Comparison of ENCODE assay signal across 10 cellular contexts in genomic region chr9:136576269-136576626, GRCh38. TPM values are rescaled to one million over a fixed set of nuclear protein-coding genes. Genes with fewer than 3 reads are reported as not detected.
DNase-seq lines count a peak whose midpoint lies in the region; ATAC-seq and TF ChIP-seq lines count a peak whose summit lies in the region.
"Had no signal": no experiment of that assay in that cellular context is flagged by ENCODE, and none has a peak within 500 bp of the region (broad histone marks: within the 10 kb centered on the region; RNA-seq: fewer than 3 reads in every experiment).

No MANE protein-coding gene starts in this region.

- no peaks in the 10 kb centered on the region for H3K79me2 ChIP-seq in GM23248 (ENCODE audit: insufficient read depth)

- DNase-seq in 8988T = peak; percentile 73
- DNase-seq in GM23248 = peak; percentile 59
- DNase-seq in ascending aorta (ENCODE audit: low spot score in 2 of 2) = peak; percentile 41 to 89
- DNase-seq in lung (ENCODE audit: low spot score) = peak; percentile 52
- no peak for DNase-seq in NK-92 (lab: John Stamatoyannopoulos, UW; ENCODE audit: unreplicated experiment)
- no peak for DNase-seq in SKM-1 treated with dmso at 0.1 percent for 144 hours (lab: John Stamatoyannopoulos, UW; ENCODE audit: unreplicated experiment)
- DNase-seq in MV-4-11 (lab: John Stamatoyannopoulos, UW) = no peak
- DNase-seq: activated effector memory CD4-positive, alpha-beta T cell treated with Interleukin-2 at 50 U/mL for 16 hours; NCI-H1417 had no signal

- H3K4me3 ChIP-seq in GM23248 (no peak overlapping the region), ascending aorta (no peak overlapping the region), lung (no peak overlapping the region)

- no peaks in the 10 kb centered on the region for H3K4me1 ChIP-seq in GM23248 (ENCODE audit: insufficient read depth)
- H3K4me1 ChIP-seq in ascending aorta = peaks cover 25 to 30% of the 10 kb centered on the region in 2 donors
- peaks cover 5 to 17% of the 10 kb centered on the region in 2 donors for H3K4me1 ChIP-seq in lung (ENCODE audit: control insufficient read depth in 2 of 2, insufficient read depth in 2 of 2, low read length in 2 of 2)

- no peaks in the 10 kb centered on the region for H3K27me3 ChIP-seq in GM23248 (replicated peaks; ENCODE audit: insufficient read depth)
- no peaks in the 10 kb centered on the region for H3K27me3 ChIP-seq in ascending aorta
- no peaks in the 10 kb centered on the region for H3K27me3 ChIP-seq in lung (ENCODE audit: control insufficient read depth, insufficient read depth)

- no peak for ATAC-seq in lung (ENCODE audit: insufficient read depth, low FRiP score)
- ATAC-seq in GM18505 (IDR thresholded peaks at IDR 0.05; ENCODE audit: unreplicated experiment) = no peak

- H2AFZ ChIP-seq in GM23248 = no peak overlapping the region

- H4K20me1 ChIP-seq in GM23248 (ENCODE audit: insufficient read depth) = no peaks in the 10 kb centered on the region

- in situ Hi-C loops in GM23248 (cut with MboI) = no loop called here

- no peaks in the 10 kb centered on the region for H3K9me2 ChIP-seq in GM23248 (ENCODE audit: insufficient read depth)

- H3K36me3 ChIP-seq in GM23248 (ENCODE audit: low read depth) (no peaks in the 10 kb centered on the region), ascending aorta (no peaks in the 10 kb centered on the region), lung (ENCODE audit: control insufficient read depth in 2 of 2, insufficient read depth in 2 of 2, low read length in 2 of 2) (no peaks in the 10 kb centered on the region)

- H3F3A ChIP-seq in GM23248 (ENCODE audit: insufficient read depth) = no peaks in the 10 kb centered on the region

- no peak for TF ChIP-seq POLR2A in GM18505 (IDR thresholded peaks at IDR 0.05; ENCODE audit: borderline replicate concordance, extremely low read depth, insufficient read depth, insufficient read length)

- H3K27ac ChIP-seq in GM23248 (no peak overlapping the region), ascending aorta (peak overlapping the region in 1 of 2 donors; percentile 3), lung (ENCODE audit: low read depth in 1 of 2, low read length in 1 of 2) (no peak overlapping the region)

- TF ChIP-seq CTCF in ascending aorta (IDR thresholded peaks at IDR 0.05) = no peak
- no peak for TF ChIP-seq CTCF in lung (IDR thresholded peaks at IDR 0.05; ENCODE audit: control extremely low read depth, extremely low read depth)

- WGBS in GM23248 (ENCODE audit: low coverage in 1 of 2, low lambda C conversion rate in 2 of 2, missing lambda C conversion rate in 2 of 2), 2 experiments = 31 to 36% methylated on average over 8 of the region's 8 CpGs
- WGBS in lung, 2 donors = 60 to 78% methylated on average over 8 of the region's 8 CpGs

- no peak overlapping the region for H3K4me2 ChIP-seq in GM23248 (ENCODE audit: unreplicated experiment)

- H3K9me3 ChIP-seq in GM23248 (ENCODE audit: low read depth) (no peaks in the 10 kb centered on the region), ascending aorta (no peaks in the 10 kb centered on the region), lung (ENCODE audit: control insufficient read depth in 2 of 2, insufficient read depth in 1 of 2, low read length in 1 of 2) (no peaks in the 10 kb centered on the region)

- H3K9ac ChIP-seq in GM23248 = no peak overlapping the region

- intact Hi-C loops in ascending aorta (cut with DNase I) = loop anchor here (1.0 to 10.0 kb wide), 2 partner anchors 30 to 51 kb away; partner anchors contain the start of gene NOTCH1

RNA-seq across cellular contexts. Expression of gene NOTCH1, which starts 30.4 kb away (rescaled TPM):
- total RNA-seq in GM23248 (2014; rRNA removed; shearing (Covaris generic)) = 5.2 and 5.7 TPM in 2 replicates
- 1.5 TPM in 2 replicates for polyA plus RNA-seq in GM23248 (2016; fragmentation: Nextera tagmentation; extraction: Ambion mirVana)
- 120 TPM for total RNA-seq in ascending aorta
- 100 to 1,000 TPM in 1 of 2 donors, 10 to 100 TPM in 1; 64.3 to 101 TPM for total RNA-seq in lung
- polyA plus RNA-seq in lung = 10 to 100 TPM; 23.9 to 24.7 TPM

Comparison
In these comparisons a context has a peak if more than half of its experiments do, and no peak if none do; other contexts are left out.
1. DNase-seq: peak in 8988T (single experiment), GM23248 (single experiment), ascending aorta (2 of 2) and lung (single experiment); none in NK-92 (single experiment), SKM-1 treated with dmso at 0.1 percent for 144 hours (single experiment) and MV-4-11 (single experiment).